ENCODE assay signal across 10 cellular contexts in the genomic region with DNA sequence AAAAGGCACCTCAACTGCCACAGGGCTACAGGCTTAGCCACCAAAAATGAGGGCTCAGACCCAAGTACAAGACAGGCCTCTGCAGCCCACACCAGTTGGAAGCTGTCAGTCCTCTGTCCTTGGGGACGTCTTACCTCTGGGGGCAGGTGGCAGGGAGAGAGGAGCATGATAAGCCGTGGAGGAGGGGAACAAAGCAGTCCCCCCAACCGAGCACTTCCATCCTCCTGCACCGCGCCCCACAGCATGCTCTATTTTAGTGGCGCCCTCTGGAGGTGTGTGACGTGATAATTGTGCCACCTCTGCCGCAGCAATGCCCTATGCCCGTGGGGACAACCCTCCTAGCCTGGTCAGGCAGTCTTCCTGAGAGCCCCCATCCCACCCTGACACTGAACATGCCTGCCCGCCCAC. TPM values are rescaled to one million over a fixed set of nuclear protein-coding genes. Genes with fewer than 3 reads are reported as not detected.
A peak's percentile ranks its signal among the peaks of the same experiment; 100 is the strongest.
DNase-seq lines count a peak whose midpoint lies in the region; ATAC-seq and TF ChIP-seq lines count a peak whose summit lies in the region.
"Had no signal": no experiment of that assay in that cellular context is flagged by ENCODE, and none has a peak within 500 bp of the region (broad histone marks: within the 10 kb centered on the region; RNA-seq: fewer than 3 reads in every experiment).

No MANE protein-coding gene starts in this region.

- H3K4me3 ChIP-seq in HFF-Myc (replicated peaks; ENCODE audit: low read depth, low read length) (no peak overlapping the region), lower leg skin (ENCODE audit: low read depth, poor library complexity, severe bottlenecking) (no peak overlapping the region)
- H3K4me3 ChIP-seq: HAP-1 had no signal

- H3K27ac Mint-ChIP-seq in CD14-positive monocyte (peak overlapping the region in 2 of 7 donors; percentile 11 to 71), naive B cell (no peak overlapping the region)
- H3K27ac Mint-ChIP-seq in activated T-cell treated with anti-CD3 and anti-CD28 coated beads, Interleukin-2, amount 50 U/mL, for 24 hours, result peak overlapping the region; percentile 22

- no peak for DNase-seq in CD14-positive monocyte (ENCODE audit: low spot score)
- no peak for DNase-seq in HFF-Myc (ENCODE audit: extremely low read depth, low read depth)
- peak; percentile 62 for DNase-seq in activated T-cell treated with anti-CD3 and anti-CD28 coated beads, Interleukin-2, amount 50 U/mL, for 24 hours
- DNase-seq in naive B cell, result no peak
- no peak for DNase-seq in GDM1 (lab: John Stamatoyannopoulos, UW)
- no peak for DNase-seq in lower leg skin (ENCODE audit: low spot score in 2 of 2)

- H3K4me3 Mint-ChIP-seq in CD14-positive monocyte (no peak overlapping the region), naive B cell (no peak overlapping the region)
- H3K4me3 Mint-ChIP-seq in activated T-cell treated with anti-CD3 and anti-CD28 coated beads, Interleukin-2, amount 50 U/mL, for 24 hours, result no peak overlapping the region

- H3K27me3 Mint-ChIP-seq in CD14-positive monocyte (ENCODE audit: low read depth in 3 of 3) (peaks cover 0 to 5% (median 0%) of the 10 kb centered on the region in 3 donors), naive B cell (no peaks in the 10 kb centered on the region)
- no peaks in the 10 kb centered on the region for H3K27me3 Mint-ChIP-seq in activated T-cell treated with anti-CD3 and anti-CD28 coated beads, Interleukin-2, amount 50 U/mL, for 24 hours

- no peaks in the 10 kb centered on the region for H3K9me3 Mint-ChIP-seq in CD14-positive monocyte
- H3K9me3 Mint-ChIP-seq in activated T-cell treated with anti-CD3 and anti-CD28 coated beads, Interleukin-2, amount 50 U/mL, for 24 hours, result no peaks in the 10 kb centered on the region
- no peaks in the 10 kb centered on the region for H3K9me3 Mint-ChIP-seq in naive B cell

- ATAC-seq in naive B cell (ENCODE audit: low read depth in 2 of 2) (peak; percentile 35 to 48), HG02571 (IDR thresholded peaks at IDR 0.05; ENCODE audit: unreplicated experiment) (no peak), GM19328 (IDR thresholded peaks at IDR 0.05; ENCODE audit: unreplicated experiment) (no peak)
- ATAC-seq: esophagus mucosa had no signal

- peaks cover 13% of the 10 kb centered on the region for H3K4me1 Mint-ChIP-seq in CD14-positive monocyte
- peaks cover 20% of the 10 kb centered on the region for H3K4me1 Mint-ChIP-seq in activated T-cell treated with anti-CD3 and anti-CD28 coated beads, Interleukin-2, amount 50 U/mL, for 24 hours (ENCODE audit: low read depth)
- peaks cover 4 to 7% (median 7%) of the 10 kb centered on the region in 3 donors for H3K4me1 Mint-ChIP-seq in naive B cell

- intact Hi-C loops in CD14-positive monocyte (cut with micrococcal nuclease), result no loop called here
- intact Hi-C loops in lower leg skin (cut with DNase I; ENCODE audit: low total_unique reads), result no loop called here

- H3K36me3 Mint-ChIP-seq in CD14-positive monocyte (peaks cover 71 to 95% of the 10 kb centered on the region in 2 donors), naive B cell (peaks cover 0 to 17% of the 10 kb centered on the region in 2 donors)
- H3K36me3 Mint-ChIP-seq in activated T-cell treated with anti-CD3 and anti-CD28 coated beads, Interleukin-2, amount 50 U/mL, for 24 hours (ENCODE audit: low read depth), result peaks cover 53% of the 10 kb centered on the region

- no peak for TF ChIP-seq POLR2A in lower leg skin (IDR thresholded peaks at IDR 0.05)

- WGBS in lower leg skin, 2 donors, result 76 to 78% methylated on average over 10 of the region's 10 CpGs

- TF ChIP-seq CTCF in CD14-positive monocyte (IDR thresholded peaks at IDR 0.05) (peak; percentile 37), HFF-Myc (IDR thresholded peaks at IDR 0.05; ENCODE audit: low read depth, low read length, missing control alignments) (peak; percentile 46), lower leg skin (IDR thresholded peaks at IDR 0.05) (no peak)

RNA-seq across cellular contexts. Expression of a gene that starts 13.6 kb away (rescaled TPM):
- 10 to 100 TPM; 42.4 to 46.4 TPM for polyA plus RNA-seq in CD14-positive monocyte
- polyA plus RNA-seq in naive B cell (ENCODE audit: low read depth in 6 of 6), result 10 to 100 TPM; 19.2 to 28.0 (median 24.6) TPM
- total RNA-seq in lower leg skin, result 10 to 100 TPM; 10.9 to 14.8 (median 12.1) TPM

RNA-seq across cellular contexts. Expression of a gene that starts 17.7 kb away (rescaled TPM):
- polyA plus RNA-seq in CD14-positive monocyte (10 to 100 TPM; 64.4 to 65.8 TPM), naive B cell (ENCODE audit: low read depth in 6 of 6) (10 to 100 TPM; 48.1 to 99.0 (median 80.5) TPM)
- 10 to 100 TPM; 15.0 to 31.7 (median 19.0) TPM for total RNA-seq in lower leg skin

RNA-seq across cellular contexts. Expression of a gene that starts 39.3 kb away (rescaled TPM):
- 10 to 100 TPM; 16.1 to 24.7 TPM for polyA plus RNA-seq in CD14-positive monocyte
- 10 to 100 TPM; 27.5 to 79.5 (median 41.2) TPM for polyA plus RNA-seq in naive B cell (ENCODE audit: low read depth in 6 of 6)
- 100 to 1,000 TPM; 179 to 208 (median 190) TPM for total RNA-seq in lower leg skin

RNA-seq across cellular contexts. Expression of a gene that starts 57.6 kb away (rescaled TPM):
- polyA plus RNA-seq in CD14-positive monocyte, result under 1 TPM; 0.17 to 0.20 TPM
- polyA plus RNA-seq in naive B cell (ENCODE audit: low read depth in 6 of 6), result 1 to 10 TPM in 3 of 6 donors, under 1 TPM in 2, not detected in 1; 0.63 to 1.4 (median 1.2) TPM
- 1 to 10 TPM in 3 of 4 donors, under 1 TPM in 1; 0.97 to 4.3 (median 1.5) TPM for total RNA-seq in lower leg skin

Comparison
In these comparisons a context has a peak if more than half of its experiments do, and no peak if none do; other contexts are left out.
1. CTCF ChIP-seq: peak in CD14-positive monocyte (single experiment) and HFF-Myc (single experiment); none in lower leg skin (0 of 3).
2. ATAC-seq: peak in naive B cell (2 of 2); none in HG02571 (single experiment) and GM19328 (single experiment).